In genomic region chrX:275476-275966, GRCh38 we compare ENCODE assay signal across 8 cellular contexts. TPM values are rescaled to one million over a fixed set of nuclear protein-coding genes. Genes with fewer than 3 reads are reported as not detected.
DNase-seq lines count a peak whose midpoint lies in the region; ATAC-seq and TF ChIP-seq lines count a peak whose summit lies in the region.

No MANE protein-coding gene starts in this region.

- no peaks in the 10 kb centered on the region for H3K36me3 ChIP-seq in effector memory CD4-positive, alpha-beta T cell (ENCODE audit: control insufficient read depth, insufficient read depth, low read length)

- H3K9me3 ChIP-seq in effector memory CD4-positive, alpha-beta T cell (ENCODE audit: control insufficient read depth, low read length): no peaks in the 10 kb centered on the region

- peak overlapping the region; percentile 71 for H3K4me3 ChIP-seq in effector memory CD4-positive, alpha-beta T cell (ENCODE audit: insufficient read depth, low read depth, low read length, poor library complexity, severe bottlenecking)

- DNase-seq in effector memory CD4-positive, alpha-beta T cell: no peak
- no peak for DNase-seq in omental fat pad (ENCODE audit: low spot score)
- no peak for DNase-seq in NCI-H1417 treated with DMSO at 0.1 percent for 48 hours (lab: John Stamatoyannopoulos, UW)
- no peak for DNase-seq in NCI-H2171 (lab: John Stamatoyannopoulos, UW)
- no peak for DNase-seq in DMS79 treated with DMSO at 0.1 percent for 48 hours (lab: John Stamatoyannopoulos, UW)

- H3K27ac ChIP-seq in effector memory CD4-positive, alpha-beta T cell (ENCODE audit: insufficient read depth, low read length, poor library complexity, severe bottlenecking): no peak overlapping the region

- H3K27me3 ChIP-seq in effector memory CD4-positive, alpha-beta T cell (replicated peaks; ENCODE audit: control insufficient read depth, insufficient read depth, low read length, poor library complexity, severe bottlenecking): no peaks in the 10 kb centered on the region

- peak; percentile 36 for ATAC-seq in GM18907 (IDR thresholded peaks at IDR 0.05; ENCODE audit: unreplicated experiment)
- peak; percentile 9 for ATAC-seq in HG03175 (IDR thresholded peaks at IDR 0.05; ENCODE audit: unreplicated experiment)
- peak; percentile 37 for ATAC-seq in omental fat pad (ENCODE audit: low FRiP score)
- no peak for ATAC-seq in GM21526 (IDR thresholded peaks at IDR 0.05; ENCODE audit: low FRiP score, unreplicated experiment)

- H3K4me1 ChIP-seq in effector memory CD4-positive, alpha-beta T cell (ENCODE audit: control insufficient read depth, insufficient read depth, low read length, poor library complexity, severe bottlenecking): peaks cover 16% of the 10 kb centered on the region

- no peak for TF ChIP-seq CTCF in omental fat pad (IDR thresholded peaks at IDR 0.05)

RNA-seq across cellular contexts. Expression of gene PLCXD1, which starts 5.7 kb away (rescaled TPM):
- 10 to 100 TPM; 12.8 to 32.3 (median 21.9) TPM for total RNA-seq in omental fat pad

RNA-seq across cellular contexts. Expression of gene GTPBP6, which starts 43.1 kb away (rescaled TPM):
- total RNA-seq in omental fat pad: 10 to 100 TPM; 25.7 to 35.3 (median 34.0) TPM
